ENCODE assay signal across 24 cellular contexts in genomic region chr1:229863651-229864545, GRCh38.
DNase-seq lines count a peak whose midpoint lies in the region; ATAC-seq and TF ChIP-seq lines count a peak whose summit lies in the region.
"Had no signal": no experiment of that assay in that cellular context is flagged by ENCODE, and none has a peak within 500 bp of the region (broad histone marks: within the 10 kb centered on the region; RNA-seq: fewer than 3 reads in every experiment).

No MANE protein-coding gene starts in this region.

- H3K27me3 Mint-ChIP-seq in T-helper 17 cell: peaks cover 47% of the 10 kb centered on the region
- H3K27me3 Mint-ChIP-seq in nephron progenitor cell (ENCODE audit: low read depth, poor library complexity): peaks cover 10% of the 10 kb centered on the region
- H3K27me3 Mint-ChIP-seq in natural killer cell (ENCODE audit: low read depth in 2 of 2): peaks cover 0 to 5% of the 10 kb centered on the region in 2 donors

- no peak for ATAC-seq in T-helper 17 cell
- no peak for ATAC-seq in GM18498 (IDR thresholded peaks at IDR 0.05; ENCODE audit: unreplicated experiment)
- ATAC-seq in HG02840 (IDR thresholded peaks at IDR 0.05; ENCODE audit: low FRiP score, unreplicated experiment): no peak
- ATAC-seq in natural killer cell: no peak
- ATAC-seq: foreskin keratinocyte, PC-3 had no signal

- H3K27me3 ChIP-seq in cardiac muscle cell (no peaks in the 10 kb centered on the region), testis (no peaks in the 10 kb centered on the region), prostate gland (replicated peaks; ENCODE audit: insufficient read depth) (no peaks in the 10 kb centered on the region)
- H3K27me3 ChIP-seq: breast epithelium had no signal

- H3K4me1 Mint-ChIP-seq in T-helper 17 cell (peaks cover 4% of the 10 kb centered on the region), nephron progenitor cell (peaks cover 59% of the 10 kb centered on the region), natural killer cell (no peaks in the 10 kb centered on the region)
- H3K4me1 Mint-ChIP-seq: memory B cell had no signal

- H3K27ac ChIP-seq in cardiac muscle cell (peak overlapping the region; percentile 4), testis (no peak overlapping the region), prostate gland (no peak overlapping the region)
- H3K27ac ChIP-seq: breast epithelium, epithelial cell of prostate, foreskin keratinocyte, VCaP had no signal

- no peak for DNase-seq in T-helper 17 cell
- DNase-seq in cardiac muscle cell (ENCODE audit: low read depth in 1 of 2, low spot score in 1 of 2): peak in 1 of 2 donors; percentile 37
- DNase-seq in nephron progenitor cell: peak; percentile 40
- peak; percentile 40 for DNase-seq in testis
- DNase-seq in prostate gland (ENCODE audit: low spot score): no peak
- DNase-seq in natural killer cell: no peak
- DNase-seq: activated CD8-positive, alpha-beta memory T cell treated with anti-CD3 and anti-CD28 coated beads, Interleukin-2, amount 50 U/mL, for 48 hours; DMS 273 treated with DMSO at 0.1 percent for 48 hours; foreskin keratinocyte; H7; KG1; kidney; NCI-H1930; NCI-H446; PC-3; stimulated activated CD4-positive, alpha-beta T cell treated with anti-CD3 and anti-CD28 coated beads, Interleukin-12 subunit alpha, Interleukin-12 subunit beta, amount 100 ng/mL, for 4 hours had no signal

- H3K4me1 ChIP-seq in cardiac muscle cell (ENCODE audit: low read depth) (peaks cover 12% of the 10 kb centered on the region), testis (peaks cover 12% of the 10 kb centered on the region), prostate gland (replicated peaks) (no peaks in the 10 kb centered on the region)
- H3K4me1 ChIP-seq: breast epithelium, foreskin keratinocyte had no signal

- H3K9me3 ChIP-seq in T-helper 17 cell (ENCODE audit: control insufficient read depth, low read length, poor library complexity, severe bottlenecking) (no peaks in the 10 kb centered on the region), cardiac muscle cell (ENCODE audit: low read depth) (no peaks in the 10 kb centered on the region), testis (no peaks in the 10 kb centered on the region), prostate gland (no peaks in the 10 kb centered on the region)
- H3K9me3 ChIP-seq: breast epithelium had no signal

- intact Hi-C loops in testis (cut with DNase I; ENCODE audit: low total_unique reads): no loop called here
- intact Hi-C loops in prostate gland (cut with DNase I): no loop called here
- intact Hi-C loops in natural killer cell (cut with micrococcal nuclease): no loop called here

- H3K36me3 ChIP-seq in cardiac muscle cell (no peaks in the 10 kb centered on the region), testis (ENCODE audit: low read depth, missing control alignments) (no peaks in the 10 kb centered on the region), prostate gland (no peaks in the 10 kb centered on the region)
- H3K36me3 ChIP-seq: breast epithelium had no signal

- TF ChIP-seq CTCF in cardiac muscle cell (IDR thresholded peaks at IDR 0.05; ENCODE audit: low read depth, low read length) (no peak), nephron progenitor cell (IDR thresholded peaks at IDR 0.05) (no peak), testis (IDR thresholded peaks at IDR 0.05) (no peak), prostate gland (IDR thresholded peaks at IDR 0.05) (no peak), natural killer cell (IDR thresholded peaks at IDR 0.05) (no peak)

- H3K9me3 Mint-ChIP-seq in nephron progenitor cell: peaks cover 3% of the 10 kb centered on the region
- no peaks in the 10 kb centered on the region for H3K9me3 Mint-ChIP-seq in natural killer cell
- H3K9me3 Mint-ChIP-seq: memory B cell; natural killer cell treated with Interleukin-12 subunit alpha and Interleukin-12 subunit beta and Interleukin-15 and Interleukin-18, amount 100 ng/mL, for 72 hours had no signal

- H3K36me3 Mint-ChIP-seq in T-helper 17 cell (ENCODE audit: low read depth) (peaks cover 2% of the 10 kb centered on the region), nephron progenitor cell (ENCODE audit: low read depth) (no peaks in the 10 kb centered on the region), natural killer cell (no peaks in the 10 kb centered on the region)
- H3K36me3 Mint-ChIP-seq: memory B cell; natural killer cell treated with Interleukin-12 subunit alpha and Interleukin-12 subunit beta and Interleukin-15 and Interleukin-18, amount 100 ng/mL, for 72 hours had no signal

- H3K27ac Mint-ChIP-seq in T-helper 17 cell (no peak overlapping the region), nephron progenitor cell (peak overlapping the region; percentile 94), natural killer cell (no peak overlapping the region)
- H3K27ac Mint-ChIP-seq: memory B cell; natural killer cell treated with Interleukin-12 subunit alpha and Interleukin-12 subunit beta and Interleukin-15 and Interleukin-18, amount 100 ng/mL, for 72 hours; progenitor cell of endocrine pancreas had no signal

- H3K4me3 Mint-ChIP-seq in T-helper 17 cell: peak overlapping the region; percentile 21
- H3K4me3 Mint-ChIP-seq in nephron progenitor cell: peak overlapping the region; percentile 25
- H3K4me3 Mint-ChIP-seq in natural killer cell: no peak overlapping the region
- H3K4me3 Mint-ChIP-seq: memory B cell; natural killer cell treated with Interleukin-12 subunit alpha and Interleukin-12 subunit beta and Interleukin-15 and Interleukin-18, amount 100 ng/mL, for 72 hours had no signal

- no peak overlapping the region for H3K4me3 ChIP-seq in cardiac muscle cell
- no peak overlapping the region for H3K4me3 ChIP-seq in testis
- H3K4me3 ChIP-seq in prostate gland: no peak overlapping the region
- H3K4me3 ChIP-seq: breast epithelium had no signal

- TF ChIP-seq POLR2A in testis (IDR thresholded peaks at IDR 0.05) (no peak), prostate gland (IDR thresholded peaks at IDR 0.05) (no peak)

- WGBS in testis, 2 donors: 51 to 66% methylated on average over 16 of the region's 16 CpGs
- 73% methylated on average over 16 of the region's 16 CpGs for WGBS in prostate gland

Comparison
In these comparisons a context has a peak if more than half of its experiments do, and no peak if none do; other contexts are left out.
1. DNase-seq: peak in nephron progenitor cell (single experiment) and testis (single experiment); none in T-helper 17 cell (0 of 3), prostate gland (single experiment) and natural killer cell (single experiment).